Comparison of ENCODE assay signal across 20 cellular contexts in genomic region chr14:102975662-102976061, GRCh38. TPM values are rescaled to one million over a fixed set of nuclear protein-coding genes. Genes with fewer than 3 reads are reported as not detected.
"Had no signal": no experiment of that assay in that cellular context is flagged by ENCODE, and none has a peak within 500 bp of the region (broad histone marks: within the 10 kb centered on the region; RNA-seq: fewer than 3 reads in every experiment).

No MANE protein-coding gene starts in this region.

- DNase-seq: activated CD4-positive, alpha-beta T cell treated with anti-CD3 and anti-CD28 coated beads, Interleukin-2, amount 10 ng/mL, durations not matched to agents 7 days and 5 days; activated CD8-positive, alpha-beta memory T cell treated with anti-CD3 and anti-CD28 coated beads, Interleukin-2, amount 50 U/mL, for 4 hours; activated CD8-positive, alpha-beta T cell treated with anti-CD3 and anti-CD28 coated beads, Interleukin-2, amount 10 ng/mL, durations not matched to agents 7 days and 5 days; activated naive CD4-positive, alpha-beta T cell treated with anti-CD3 and anti-CD28 coated beads, Interleukin-2, amount 10 ng/mL, durations not matched to agents 7 days and 5 days; activated T-cell treated with anti-CD3 and anti-CD28 coated beads, Interleukin-2, amount 50 U/mL, for 4 hours; effector CD4-positive, alpha-beta T cell; natural killer cell; stimulated activated CD4-positive, alpha-beta T cell treated with anti-CD3 and anti-CD28 coated beads, Interleukin-12 subunit alpha, Interleukin-12 subunit beta, amount 100 ng/mL, for 4 hours; stimulated activated CD4-positive, alpha-beta T cell treated with anti-CD3 and anti-CD28 coated beads, Interleukin-1b, Interleukin-23, amount 100 ng/mL, for 48 hours; stimulated activated CD8-positive, alpha-beta memory T cell treated with anti-CD3 and anti-CD28 coated beads, Interleukin-4, amount 100 ng/mL, for 48 hours; stimulated activated naive CD4-positive, alpha-beta T cell; T-helper 9 cell; upper lobe of right lung had no signal

- H3K4me1 ChIP-seq: esophagus muscularis mucosa, upper lobe of right lung had no signal

- H3K27me3 Mint-ChIP-seq: activated CD4-positive, alpha-beta T cell treated with anti-CD3 and anti-CD28 coated beads, Interleukin-2, amount 10 ng/mL, durations not matched to agents 7 days and 5 days had no signal

- H3K27me3 ChIP-seq: esophagus muscularis mucosa, hepatocyte, upper lobe of right lung had no signal

- ATAC-seq: activated CD4-positive, CD25-positive, alpha-beta regulatory T cell treated with anti-CD3 and anti-CD28 coated beads, Interleukin-2, amount 50 U/mL, for 24 hours; activated CD8-positive, alpha-beta T cell treated with anti-CD3 and anti-CD28 coated beads, Interleukin-2, amount 10 ng/mL, durations not matched to agents 7 days and 5 days; activated T-cell treated with anti-CD3 and anti-CD28 coated beads, Interleukin-2, amount 50 U/mL, for 4 hours; left lobe of liver; natural killer cell; upper lobe of right lung had no signal

- H3K9me3 ChIP-seq: esophagus muscularis mucosa, upper lobe of right lung had no signal

- H3K4me2 ChIP-seq: hepatocyte had no signal

- H3K4me3 ChIP-seq: coronary artery, esophagus muscularis mucosa, hepatocyte, lung, upper lobe of right lung had no signal

- H3K9me3 Mint-ChIP-seq: activated CD4-positive, alpha-beta T cell treated with anti-CD3 and anti-CD28 coated beads, Interleukin-2, amount 10 ng/mL, durations not matched to agents 7 days and 5 days; activated naive CD4-positive, alpha-beta T cell treated with anti-CD3 and anti-CD28 coated beads, Interleukin-2, amount 10 ng/mL, durations not matched to agents 7 days and 5 days; activated T-cell treated with anti-CD3 and anti-CD28 coated beads, Interleukin-2, amount 50 U/mL, for 4 hours; natural killer cell had no signal

- H3K27ac Mint-ChIP-seq: activated CD4-positive, alpha-beta T cell treated with anti-CD3 and anti-CD28 coated beads, Interleukin-2, amount 10 ng/mL, durations not matched to agents 7 days and 5 days; activated CD8-positive, alpha-beta T cell treated with anti-CD3 and anti-CD28 coated beads, Interleukin-2, amount 10 ng/mL, durations not matched to agents 7 days and 5 days; activated naive CD4-positive, alpha-beta T cell treated with anti-CD3 and anti-CD28 coated beads, Interleukin-2, amount 10 ng/mL, durations not matched to agents 7 days and 5 days; natural killer cell had no signal

- H3K27ac ChIP-seq: coronary artery, esophagus muscularis mucosa, hepatocyte, upper lobe of right lung had no signal

- H3K4me1 Mint-ChIP-seq: activated CD4-positive, alpha-beta T cell treated with anti-CD3 and anti-CD28 coated beads, Interleukin-2, amount 10 ng/mL, durations not matched to agents 7 days and 5 days; activated naive CD4-positive, alpha-beta T cell treated with anti-CD3 and anti-CD28 coated beads, Interleukin-2, amount 10 ng/mL, durations not matched to agents 7 days and 5 days; natural killer cell had no signal

- H2AFZ ChIP-seq: hepatocyte had no signal

- H3K4me3 Mint-ChIP-seq: activated CD4-positive, alpha-beta T cell treated with anti-CD3 and anti-CD28 coated beads, Interleukin-2, amount 10 ng/mL, durations not matched to agents 7 days and 5 days; activated CD8-positive, alpha-beta T cell treated with anti-CD3 and anti-CD28 coated beads, Interleukin-2, amount 10 ng/mL, durations not matched to agents 7 days and 5 days; activated naive CD4-positive, alpha-beta T cell treated with anti-CD3 and anti-CD28 coated beads, Interleukin-2, amount 10 ng/mL, durations not matched to agents 7 days and 5 days; activated T-cell treated with anti-CD3 and anti-CD28 coated beads, Interleukin-2, amount 50 U/mL, for 4 hours; natural killer cell had no signal

- H3K36me3 Mint-ChIP-seq: activated naive CD4-positive, alpha-beta T cell treated with anti-CD3 and anti-CD28 coated beads, Interleukin-2, amount 10 ng/mL, durations not matched to agents 7 days and 5 days; natural killer cell had no signal

RNA-seq across cellular contexts. Expression of gene AMN, which starts 53.2 kb away (rescaled TPM):
- total RNA-seq: endothelial cell of umbilical vein had no signal
